8 cellular contexts compared by ENCODE assay signal in the genomic region with DNA sequence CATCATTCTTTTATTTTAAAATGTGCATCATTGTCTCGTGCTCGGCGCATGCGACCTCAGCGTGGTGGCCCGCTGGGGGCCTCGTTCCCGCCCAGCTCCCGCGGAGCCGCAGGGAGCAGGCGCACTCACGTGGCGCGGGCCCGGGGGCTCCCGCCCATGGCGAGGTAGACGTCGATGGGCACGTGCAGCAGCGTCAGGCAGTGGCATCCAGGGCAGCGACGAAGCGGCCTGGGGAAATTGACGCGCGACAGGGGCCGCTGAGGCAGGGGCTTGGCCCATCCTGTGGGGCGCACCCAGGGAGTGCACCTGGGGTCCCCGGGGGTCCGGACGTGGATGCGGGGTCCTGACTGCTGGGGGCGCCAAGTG. TPM values are rescaled to one million over a fixed set of nuclear protein-coding genes. Genes with fewer than 3 reads are reported as not detected.
DNase-seq lines count a peak whose midpoint lies in the region; ATAC-seq and TF ChIP-seq lines count a peak whose summit lies in the region.

No MANE protein-coding gene starts in this region.

- H3K4me2 ChIP-seq in parathyroid adenoma (ENCODE audit: low read length) = peak overlapping the region; percentile 61

- H3K9me3 ChIP-seq in left ventricle myocardium inferior (replicated peaks) (no peaks in the 10 kb centered on the region), esophagus muscularis mucosa (no peaks in the 10 kb centered on the region), parathyroid adenoma (ENCODE audit: control insufficient read depth, low read length) (no peaks in the 10 kb centered on the region), vagina (no peaks in the 10 kb centered on the region)

- TF ChIP-seq POLR2A in esophagus muscularis mucosa (IDR thresholded peaks at IDR 0.05; ENCODE audit: low read depth) = no peak
- TF ChIP-seq POLR2A in vagina (IDR thresholded peaks at IDR 0.05) = no peak

- H3K36me3 ChIP-seq in left ventricle myocardium inferior (peaks cover 28% of the 10 kb centered on the region), esophagus muscularis mucosa (peaks cover 10 to 32% (median 26%) of the 10 kb centered on the region in 4 donors), parathyroid adenoma (ENCODE audit: control insufficient read depth, insufficient read depth, low read length) (no peaks in the 10 kb centered on the region), vagina (peaks cover 0 to 17% of the 10 kb centered on the region in 2 donors)

- H2AFZ ChIP-seq in parathyroid adenoma = no peak overlapping the region

- peak overlapping the region; percentile 53 for H3K27ac ChIP-seq in left ventricle myocardium inferior (replicated peaks)
- H3K27ac ChIP-seq in esophagus muscularis mucosa (replicated peaks in 1 of 4) = peak overlapping the region in 2 of 4 donors; percentile 44 to 64
- no peak overlapping the region for H3K27ac ChIP-seq in parathyroid adenoma
- H3K27ac ChIP-seq in vagina = peak overlapping the region; percentile 42

- 88% methylated on average over 8 of the region's 35 CpGs for WGBS in esophagus muscularis mucosa

- no peak for ATAC-seq in left ventricle myocardium superior

- peaks cover 20% of the 10 kb centered on the region for H3K4me1 ChIP-seq in left ventricle myocardium inferior
- H3K4me1 ChIP-seq in esophagus muscularis mucosa = peaks cover 13 to 21% (median 19%) of the 10 kb centered on the region in 4 donors
- no peaks in the 10 kb centered on the region for H3K4me1 ChIP-seq in parathyroid adenoma
- H3K4me1 ChIP-seq in vagina = peaks cover 21% of the 10 kb centered on the region

- H3K4me3 ChIP-seq in left ventricle myocardium inferior (peak overlapping the region; percentile 66), esophagus muscularis mucosa (peak overlapping the region; percentile 50 to 60 (median 54)), parathyroid adenoma (ENCODE audit: low read depth, low read length) (no peak overlapping the region), vagina (peak overlapping the region; percentile 35 to 45)

- no peaks in the 10 kb centered on the region for H3K27me3 ChIP-seq in left ventricle myocardium inferior (ENCODE audit: low read depth)
- H3K27me3 ChIP-seq in esophagus muscularis mucosa = no peaks in the 10 kb centered on the region
- H3K27me3 ChIP-seq in parathyroid adenoma (ENCODE audit: control insufficient read depth, insufficient read depth, low read length) = no peaks in the 10 kb centered on the region
- H3K27me3 ChIP-seq in vagina = no peaks in the 10 kb centered on the region

- intact Hi-C loops in left ventricle myocardium inferior (cut with micrococcal nuclease) = no loop called here
- intact Hi-C loops in left ventricle myocardium superior (cut with micrococcal nuclease) = no loop called here
- intact Hi-C loops in esophagus muscularis mucosa (cut with DNase I) = no loop called here
- intact Hi-C loops in vagina (cut with DNase I) = no loop called here

- TF ChIP-seq EP300 in esophagus muscularis mucosa (IDR thresholded peaks at IDR 0.05) = no peak

- TF ChIP-seq CTCF in left ventricle myocardium inferior (IDR thresholded peaks at IDR 0.05; ENCODE audit: borderline replicate concordance) (no peak), esophagus muscularis mucosa (IDR thresholded peaks at IDR 0.05) (no peak), parathyroid adenoma (IDR thresholded peaks at IDR 0.05) (no peak), vagina (IDR thresholded peaks at IDR 0.05) (no peak)

- no peak overlapping the region for H3K9ac ChIP-seq in parathyroid adenoma

- H3K79me2 ChIP-seq in parathyroid adenoma = no peaks in the 10 kb centered on the region

- DNase-seq in left ventricle myocardium inferior (no peak), left ventricle myocardium superior (no peak), esophagus muscularis mucosa (ENCODE audit: extremely low spot score) (no peak), vagina (ENCODE audit: extremely low spot score in 2 of 2) (no peak), C1 segment of cervical spinal cord (lab: John Stamatoyannopoulos, UW) (no peak), cortex of kidney (lab: John Stamatoyannopoulos, UW) (no peak), NCI-H2107 (lab: John Stamatoyannopoulos, UW) (no peak)

RNA-seq across cellular contexts. Expression of a gene that starts 1.0 kb away (rescaled TPM):
- total RNA-seq in left ventricle myocardium inferior = 2.1 TPM
- 2.8 TPM for total RNA-seq in left ventricle myocardium superior
- total RNA-seq in esophagus muscularis mucosa = 1 to 10 TPM; 1.3 to 8.7 (median 4.9) TPM
- total RNA-seq in vagina = 10.1 TPM

RNA-seq across cellular contexts. Expression of a gene that starts 1.0 kb away (rescaled TPM):
- total RNA-seq in left ventricle myocardium inferior = 2.1 TPM
- 2.0 TPM for total RNA-seq in left ventricle myocardium superior
- 1 to 10 TPM in 1 of 4 donors, under 1 TPM in 1, not detected in 2; 0.86 to 3.7 TPM for total RNA-seq in esophagus muscularis mucosa
- total RNA-seq in vagina = not detected

RNA-seq across cellular contexts. Expression of a gene that starts 25.3 kb away (rescaled TPM):
- total RNA-seq in left ventricle myocardium inferior (10.0 TPM), left ventricle myocardium superior (15.3 TPM), esophagus muscularis mucosa (10 to 100 TPM in 2 of 4 donors, 1 to 10 TPM in 2; 4.2 to 10.9 (median 9.2) TPM), vagina (36.8 TPM)

RNA-seq across cellular contexts. Expression of a gene that starts 33.0 kb away (rescaled TPM):
- total RNA-seq in left ventricle myocardium inferior = 44.9 TPM
- 40.5 TPM for total RNA-seq in left ventricle myocardium superior
- total RNA-seq in esophagus muscularis mucosa = 10 to 100 TPM; 57.3 to 67.9 (median 63.4) TPM
- total RNA-seq in vagina = 54.3 TPM
